In the genomic region with DNA sequence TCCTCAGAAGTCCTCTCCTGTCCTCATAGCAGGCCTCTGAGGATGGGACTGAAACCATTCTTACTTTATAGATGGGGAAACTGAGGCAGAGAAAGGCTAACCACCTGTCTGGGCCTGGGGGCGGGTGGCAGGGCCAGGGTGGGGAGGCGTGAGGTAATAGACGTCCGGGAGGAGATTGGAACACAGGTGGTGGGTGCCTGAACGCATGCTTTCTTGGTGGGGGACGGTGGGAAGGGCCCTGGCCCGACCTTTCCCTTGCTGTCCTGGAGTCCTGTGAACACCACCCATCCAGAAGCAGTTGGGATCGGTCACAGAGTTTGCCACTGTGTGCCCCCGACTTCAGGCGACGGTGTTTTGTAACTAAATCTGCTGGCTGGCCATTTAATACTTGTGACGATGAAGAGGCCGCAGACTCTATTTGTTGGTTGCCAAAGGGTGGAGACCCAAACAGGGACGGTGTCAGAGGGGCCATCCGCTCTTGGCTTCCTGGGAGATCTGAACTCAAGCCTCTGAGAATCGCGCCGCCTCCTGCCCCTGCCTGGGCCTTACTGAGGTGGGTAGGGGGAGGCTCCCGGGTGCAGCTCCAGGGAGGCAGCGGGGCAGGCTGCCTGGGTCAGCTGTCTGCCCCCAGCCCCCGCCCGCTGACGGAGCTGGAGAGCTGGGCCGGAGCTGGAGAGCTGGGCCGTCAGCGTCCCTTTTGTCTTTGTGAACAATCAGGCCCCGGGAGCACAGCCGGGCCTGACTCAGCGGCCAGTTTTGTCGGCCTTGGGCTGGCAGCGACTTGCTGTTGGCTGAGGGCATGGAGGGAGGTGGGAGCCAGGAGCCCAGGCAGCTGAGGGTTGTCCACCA, we compare ENCODE assay signal across 9 cellular contexts. TPM values are rescaled to one million over a fixed set of nuclear protein-coding genes. Genes with fewer than 3 reads are reported as not detected.
DNase-seq lines count a peak whose midpoint lies in the region; ATAC-seq and TF ChIP-seq lines count a peak whose summit lies in the region.
"Had no signal": no experiment of that assay in that cellular context is flagged by ENCODE, and none has a peak within 500 bp of the region (broad histone marks: within the 10 kb centered on the region; RNA-seq: fewer than 3 reads in every experiment).

No MANE protein-coding gene starts in this region.

- no peaks in the 10 kb centered on the region for H3K27me3 Mint-ChIP-seq in stimulated activated naive CD8-positive, alpha-beta T cell treated with anti-CD3 and anti-CD28 coated beads, Interleukin-15, Interleukin-2, amounts not matched to agents 100 ng/mL and 50 ng/mL, for 24 hours
- H3K27me3 Mint-ChIP-seq in stimulated activated naive CD8-positive, alpha-beta T cell treated with anti-CD3 and anti-CD28 coated beads, Interleukin-15, amount 100 ng/mL, for 72 hours: no peaks in the 10 kb centered on the region
- H3K27me3 Mint-ChIP-seq in endothelial cell (ENCODE audit: unreplicated experiment): peaks cover 7% of the 10 kb centered on the region

- TF ChIP-seq CTCF in endothelial cell (IDR thresholded peaks at IDR 0.05; ENCODE audit: unreplicated experiment): no peak

- H3K27ac Mint-ChIP-seq in stimulated activated naive CD8-positive, alpha-beta T cell treated with anti-CD3 and anti-CD28 coated beads, Interleukin-15, Interleukin-2, amounts not matched to agents 100 ng/mL and 50 ng/mL, for 24 hours: peak overlapping the region; percentile 4
- H3K27ac Mint-ChIP-seq in stimulated activated naive CD8-positive, alpha-beta T cell treated with anti-CD3 and anti-CD28 coated beads, Interleukin-15, amount 100 ng/mL, for 72 hours: no peak overlapping the region
- no peak overlapping the region for H3K27ac Mint-ChIP-seq in endothelial cell (ENCODE audit: unreplicated experiment)

- H3K4me3 Mint-ChIP-seq in stimulated activated naive CD8-positive, alpha-beta T cell treated with anti-CD3 and anti-CD28 coated beads, Interleukin-15, Interleukin-2, amounts not matched to agents 100 ng/mL and 50 ng/mL, for 24 hours: no peak overlapping the region
- H3K4me3 Mint-ChIP-seq in stimulated activated naive CD8-positive, alpha-beta T cell treated with anti-CD3 and anti-CD28 coated beads, Interleukin-15, amount 100 ng/mL, for 72 hours: peak overlapping the region in 1 of 2 donors; percentile 87
- H3K4me3 Mint-ChIP-seq in endothelial cell (ENCODE audit: unreplicated experiment): no peak overlapping the region

- no peak for DNase-seq in stimulated activated naive CD8-positive, alpha-beta T cell treated with anti-CD3 and anti-CD28 coated beads, Interleukin-15, amount 100 ng/mL, for 72 hours
- peak; percentile 32 for DNase-seq in endothelial cell (ENCODE audit: low spot score)
- peak; percentile 87 for DNase-seq in middle frontal gyrus (ENCODE audit: extremely low spot score, low spot score)
- DNase-seq in SHP77 treated with DMSO at 0.1 percent for 48 hours (lab: John Stamatoyannopoulos, UW): no peak
- no peak for DNase-seq in LoVo (ENCODE audit: low spot score)
- DNase-seq: NCI-H1105 treated with DMSO at 0.1 percent for 48 hours had no signal

- H3K9me3 Mint-ChIP-seq in stimulated activated naive CD8-positive, alpha-beta T cell treated with anti-CD3 and anti-CD28 coated beads, Interleukin-15, Interleukin-2, amounts not matched to agents 100 ng/mL and 50 ng/mL, for 24 hours: no peaks in the 10 kb centered on the region
- H3K9me3 Mint-ChIP-seq in stimulated activated naive CD8-positive, alpha-beta T cell treated with anti-CD3 and anti-CD28 coated beads, Interleukin-15, amount 100 ng/mL, for 72 hours: no peaks in the 10 kb centered on the region
- no peaks in the 10 kb centered on the region for H3K9me3 Mint-ChIP-seq in endothelial cell (ENCODE audit: unreplicated experiment)

- peaks cover 65% of the 10 kb centered on the region for H3K36me3 Mint-ChIP-seq in stimulated activated naive CD8-positive, alpha-beta T cell treated with anti-CD3 and anti-CD28 coated beads, Interleukin-15, Interleukin-2, amounts not matched to agents 100 ng/mL and 50 ng/mL, for 24 hours (ENCODE audit: low read depth)
- H3K36me3 Mint-ChIP-seq in endothelial cell (ENCODE audit: low read depth, unreplicated experiment): peaks cover 22% of the 10 kb centered on the region

- ATAC-seq in stimulated activated naive CD8-positive, alpha-beta T cell treated with anti-CD3 and anti-CD28 coated beads, Interleukin-15, amount 100 ng/mL, for 72 hours: no peak
- ATAC-seq in GM19455 (IDR thresholded peaks at IDR 0.05; ENCODE audit: unreplicated experiment): no peak
- ATAC-seq in GM18519 (IDR thresholded peaks at IDR 0.05; ENCODE audit: low FRiP score, unreplicated experiment): no peak

- H3K4me1 Mint-ChIP-seq in stimulated activated naive CD8-positive, alpha-beta T cell treated with anti-CD3 and anti-CD28 coated beads, Interleukin-15, Interleukin-2, amounts not matched to agents 100 ng/mL and 50 ng/mL, for 24 hours (ENCODE audit: low read depth): peaks cover 81% of the 10 kb centered on the region
- H3K4me1 Mint-ChIP-seq in stimulated activated naive CD8-positive, alpha-beta T cell treated with anti-CD3 and anti-CD28 coated beads, Interleukin-15, amount 100 ng/mL, for 72 hours: peaks cover 83% of the 10 kb centered on the region
- peaks cover 26% of the 10 kb centered on the region for H3K4me1 Mint-ChIP-seq in endothelial cell (ENCODE audit: unreplicated experiment)

RNA-seq across cellular contexts. Expression of gene RBM38, which starts 4.1 kb away (rescaled TPM):
- 23.6 TPM for total RNA-seq in endothelial cell (ENCODE audit: unreplicated experiment)

RNA-seq across cellular contexts. Expression of gene RAE1, which starts 44.3 kb away (rescaled TPM):
- total RNA-seq in endothelial cell (ENCODE audit: unreplicated experiment): 32.1 TPM

Comparison
In these comparisons a context has a peak if more than half of its experiments do, and no peak if none do; other contexts are left out.
1. DNase-seq: peak in endothelial cell (single experiment) and middle frontal gyrus (single experiment); none in stimulated activated naive CD8-positive, alpha-beta T cell treated with anti-CD3 and anti-CD28 coated beads, Interleukin-15, amount 100 ng/mL, for 72 hours (0 of 2), SHP77 treated with DMSO at 0.1 percent for 48 hours (single experiment) and LoVo (single experiment).